ENCODE assay signal across 2 cellular contexts in the genomic region with DNA sequence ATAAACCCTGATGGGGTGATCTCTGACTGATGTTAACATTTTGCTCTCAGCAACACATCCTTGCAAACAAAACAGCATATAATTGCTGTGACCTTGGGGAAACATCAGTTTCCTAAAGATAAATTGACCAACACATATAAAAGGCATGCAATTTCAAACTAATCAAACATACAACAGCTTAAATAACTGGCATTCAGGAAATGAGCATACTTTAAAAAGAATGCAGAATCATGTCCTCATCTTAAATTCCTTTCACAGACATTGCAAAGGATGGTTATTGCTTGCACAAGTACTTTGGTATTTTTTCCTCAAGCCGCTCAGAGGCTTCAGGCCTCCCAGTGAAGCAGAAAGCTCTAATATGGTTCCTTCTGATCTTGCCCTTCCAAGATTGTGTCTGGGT.
TF ChIP-seq lines count a peak whose summit lies in the region.

No MANE protein-coding gene starts in this region.

TF ChIP-seq in SK-N-SH treated with all-trans-retinoic acid at 6 μM for 48 hours, 23 proteins besides CTCF, POLR2A, EP300 and RAD21 (continued from another document):
- TF ChIP-seq ZC3H10 (CRISPR knock-in tag; IDR thresholded peaks at IDR 0.05) = no peak
- TF ChIP-seq TOX (CRISPR knock-in tag; IDR thresholded peaks at IDR 0.05; ENCODE audit: borderline replicate concordance) = no peak

TF ChIP-seq in GM23338, 12 proteins besides CTCF, POLR2A, EP300 and RAD21 (continued from another document):
- TF ChIP-seq, protein P1, sequence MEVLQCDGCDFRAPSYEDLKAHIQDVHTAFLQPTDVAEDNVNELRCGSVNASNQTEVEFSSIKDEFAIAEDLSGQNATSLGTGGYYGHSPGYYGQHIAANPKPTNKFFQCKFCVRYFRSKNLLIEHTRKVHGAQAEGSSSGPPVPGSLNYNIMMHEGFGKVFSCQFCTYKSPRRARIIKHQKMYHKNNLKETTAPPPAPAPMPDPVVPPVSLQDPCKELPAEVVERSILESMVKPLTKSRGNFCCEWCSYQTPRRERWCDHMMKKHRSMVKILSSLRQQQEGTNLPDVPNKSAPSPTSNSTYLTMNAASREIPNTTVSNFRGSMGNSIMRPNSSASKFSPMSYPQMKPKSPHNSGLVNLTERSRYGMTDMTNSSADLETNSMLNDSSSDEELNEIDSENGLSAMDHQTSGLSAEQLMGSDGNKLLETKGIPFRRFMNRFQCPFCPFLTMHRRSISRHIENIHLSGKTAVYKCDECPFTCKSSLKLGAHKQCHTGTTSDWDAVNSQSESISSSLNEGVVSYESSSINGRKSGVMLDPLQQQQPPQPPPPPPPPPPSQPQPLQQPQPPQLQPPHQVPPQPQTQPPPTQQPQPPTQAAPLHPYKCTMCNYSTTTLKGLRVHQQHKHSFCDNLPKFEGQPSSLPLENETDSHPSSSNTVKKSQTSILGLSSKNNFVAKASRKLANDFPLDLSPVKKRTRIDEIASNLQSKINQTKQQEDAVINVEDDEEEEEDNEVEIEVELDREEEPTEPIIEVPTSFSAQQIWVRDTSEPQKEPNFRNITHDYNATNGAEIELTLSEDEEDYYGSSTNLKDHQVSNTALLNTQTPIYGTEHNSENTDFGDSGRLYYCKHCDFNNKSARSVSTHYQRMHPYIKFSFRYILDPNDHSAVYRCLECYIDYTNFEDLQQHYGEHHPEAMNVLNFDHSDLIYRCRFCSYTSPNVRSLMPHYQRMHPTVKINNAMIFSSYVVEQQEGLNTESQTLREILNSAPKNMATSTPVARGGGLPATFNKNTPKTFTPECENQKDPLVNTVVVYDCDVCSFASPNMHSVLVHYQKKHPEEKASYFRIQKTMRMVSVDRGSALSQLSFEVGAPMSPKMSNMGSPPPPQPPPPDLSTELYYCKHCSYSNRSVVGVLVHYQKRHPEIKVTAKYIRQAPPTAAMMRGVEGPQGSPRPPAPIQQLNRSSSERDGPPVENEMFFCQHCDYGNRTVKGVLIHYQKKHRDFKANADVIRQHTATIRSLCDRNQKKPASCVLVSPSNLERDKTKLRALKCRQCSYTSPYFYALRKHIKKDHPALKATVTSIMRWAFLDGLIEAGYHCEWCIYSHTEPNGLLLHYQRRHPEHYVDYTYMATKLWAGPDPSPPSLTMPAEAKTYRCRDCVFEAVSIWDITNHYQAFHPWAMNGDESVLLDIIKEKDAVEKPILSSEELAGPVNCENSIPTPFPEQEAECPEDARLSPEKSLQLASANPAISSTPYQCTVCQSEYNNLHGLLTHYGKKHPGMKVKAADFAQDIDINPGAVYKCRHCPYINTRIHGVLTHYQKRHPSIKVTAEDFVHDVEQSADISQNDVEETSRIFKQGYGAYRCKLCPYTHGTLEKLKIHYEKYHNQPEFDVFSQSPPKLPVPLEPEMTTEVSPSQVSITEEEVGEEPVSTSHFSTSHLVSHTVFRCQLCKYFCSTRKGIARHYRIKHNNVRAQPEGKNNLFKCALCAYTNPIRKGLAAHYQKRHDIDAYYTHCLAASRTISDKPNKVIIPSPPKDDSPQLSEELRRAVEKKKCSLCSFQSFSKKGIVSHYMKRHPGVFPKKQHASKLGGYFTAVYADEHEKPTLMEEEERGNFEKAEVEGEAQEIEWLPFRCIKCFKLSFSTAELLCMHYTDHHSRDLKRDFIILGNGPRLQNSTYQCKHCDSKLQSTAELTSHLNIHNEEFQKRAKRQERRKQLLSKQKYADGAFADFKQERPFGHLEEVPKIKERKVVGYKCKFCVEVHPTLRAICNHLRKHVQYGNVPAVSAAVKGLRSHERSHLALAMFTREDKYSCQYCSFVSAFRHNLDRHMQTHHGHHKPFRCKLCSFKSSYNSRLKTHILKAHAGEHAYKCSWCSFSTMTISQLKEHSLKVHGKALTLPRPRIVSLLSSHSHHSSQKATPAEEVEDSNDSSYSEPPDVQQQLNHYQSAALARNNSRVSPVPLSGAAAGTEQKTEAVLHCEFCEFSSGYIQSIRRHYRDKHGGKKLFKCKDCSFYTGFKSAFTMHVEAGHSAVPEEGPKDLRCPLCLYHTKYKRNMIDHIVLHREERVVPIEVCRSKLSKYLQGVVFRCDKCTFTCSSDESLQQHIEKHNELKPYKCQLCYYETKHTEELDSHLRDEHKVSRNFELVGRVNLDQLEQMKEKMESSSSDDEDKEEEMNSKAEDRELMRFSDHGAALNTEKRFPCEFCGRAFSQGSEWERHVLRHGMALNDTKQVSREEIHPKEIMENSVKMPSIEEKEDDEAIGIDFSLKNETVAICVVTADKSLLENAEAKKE (CRISPR knock-in tag; IDR thresholded peaks at IDR 0.05) = no peak
- TF ChIP-seq STAT1 (IDR thresholded peaks at IDR 0.05; ENCODE audit: unreplicated experiment) = no peak
- TF ChIP-seq EZH2 (IDR thresholded peaks at IDR 0.05; ENCODE audit: low read depth, unreplicated experiment) = no peak
- TF ChIP-seq JUNB (IDR thresholded peaks at IDR 0.05; ENCODE audit: unreplicated experiment) = no peak
- no peak for TF ChIP-seq NANOG (IDR thresholded peaks at IDR 0.05; ENCODE audit: borderline replicate concordance)
- TF ChIP-seq, protein P2, sequence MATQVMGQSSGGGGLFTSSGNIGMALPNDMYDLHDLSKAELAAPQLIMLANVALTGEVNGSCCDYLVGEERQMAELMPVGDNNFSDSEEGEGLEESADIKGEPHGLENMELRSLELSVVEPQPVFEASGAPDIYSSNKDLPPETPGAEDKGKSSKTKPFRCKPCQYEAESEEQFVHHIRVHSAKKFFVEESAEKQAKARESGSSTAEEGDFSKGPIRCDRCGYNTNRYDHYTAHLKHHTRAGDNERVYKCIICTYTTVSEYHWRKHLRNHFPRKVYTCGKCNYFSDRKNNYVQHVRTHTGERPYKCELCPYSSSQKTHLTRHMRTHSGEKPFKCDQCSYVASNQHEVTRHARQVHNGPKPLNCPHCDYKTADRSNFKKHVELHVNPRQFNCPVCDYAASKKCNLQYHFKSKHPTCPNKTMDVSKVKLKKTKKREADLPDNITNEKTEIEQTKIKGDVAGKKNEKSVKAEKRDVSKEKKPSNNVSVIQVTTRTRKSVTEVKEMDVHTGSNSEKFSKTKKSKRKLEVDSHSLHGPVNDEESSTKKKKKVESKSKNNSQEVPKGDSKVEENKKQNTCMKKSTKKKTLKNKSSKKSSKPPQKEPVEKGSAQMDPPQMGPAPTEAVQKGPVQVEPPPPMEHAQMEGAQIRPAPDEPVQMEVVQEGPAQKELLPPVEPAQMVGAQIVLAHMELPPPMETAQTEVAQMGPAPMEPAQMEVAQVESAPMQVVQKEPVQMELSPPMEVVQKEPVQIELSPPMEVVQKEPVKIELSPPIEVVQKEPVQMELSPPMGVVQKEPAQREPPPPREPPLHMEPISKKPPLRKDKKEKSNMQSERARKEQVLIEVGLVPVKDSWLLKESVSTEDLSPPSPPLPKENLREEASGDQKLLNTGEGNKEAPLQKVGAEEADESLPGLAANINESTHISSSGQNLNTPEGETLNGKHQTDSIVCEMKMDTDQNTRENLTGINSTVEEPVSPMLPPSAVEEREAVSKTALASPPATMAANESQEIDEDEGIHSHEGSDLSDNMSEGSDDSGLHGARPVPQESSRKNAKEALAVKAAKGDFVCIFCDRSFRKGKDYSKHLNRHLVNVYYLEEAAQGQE (IDR thresholded peaks at IDR 0.05; ENCODE audit: unreplicated experiment) = no peak
- TF ChIP-seq, protein P3, sequence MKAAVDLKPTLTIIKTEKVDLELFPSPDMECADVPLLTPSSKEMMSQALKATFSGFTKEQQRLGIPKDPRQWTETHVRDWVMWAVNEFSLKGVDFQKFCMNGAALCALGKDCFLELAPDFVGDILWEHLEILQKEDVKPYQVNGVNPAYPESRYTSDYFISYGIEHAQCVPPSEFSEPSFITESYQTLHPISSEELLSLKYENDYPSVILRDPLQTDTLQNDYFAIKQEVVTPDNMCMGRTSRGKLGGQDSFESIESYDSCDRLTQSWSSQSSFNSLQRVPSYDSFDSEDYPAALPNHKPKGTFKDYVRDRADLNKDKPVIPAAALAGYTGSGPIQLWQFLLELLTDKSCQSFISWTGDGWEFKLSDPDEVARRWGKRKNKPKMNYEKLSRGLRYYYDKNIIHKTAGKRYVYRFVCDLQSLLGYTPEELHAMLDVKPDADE (IDR thresholded peaks at IDR 0.05) = no peak
- no peak for TF ChIP-seq ZNF331 (CRISPR knock-in tag; IDR thresholded peaks at IDR 0.05; ENCODE audit: low read depth)
- no peak for TF ChIP-seq ZNF114 (CRISPR knock-in tag; IDR thresholded peaks at IDR 0.05)
- no peak for TF ChIP-seq CREB1 (CRISPR knock-in tag; IDR thresholded peaks at IDR 0.05; ENCODE audit: low read depth)
- no peak for TF ChIP-seq POLR2AphosphoS5 (IDR thresholded peaks at IDR 0.05; ENCODE audit: low read depth)
